Comparison of ENCODE assay signal across 15 cellular contexts in the genomic region with DNA sequence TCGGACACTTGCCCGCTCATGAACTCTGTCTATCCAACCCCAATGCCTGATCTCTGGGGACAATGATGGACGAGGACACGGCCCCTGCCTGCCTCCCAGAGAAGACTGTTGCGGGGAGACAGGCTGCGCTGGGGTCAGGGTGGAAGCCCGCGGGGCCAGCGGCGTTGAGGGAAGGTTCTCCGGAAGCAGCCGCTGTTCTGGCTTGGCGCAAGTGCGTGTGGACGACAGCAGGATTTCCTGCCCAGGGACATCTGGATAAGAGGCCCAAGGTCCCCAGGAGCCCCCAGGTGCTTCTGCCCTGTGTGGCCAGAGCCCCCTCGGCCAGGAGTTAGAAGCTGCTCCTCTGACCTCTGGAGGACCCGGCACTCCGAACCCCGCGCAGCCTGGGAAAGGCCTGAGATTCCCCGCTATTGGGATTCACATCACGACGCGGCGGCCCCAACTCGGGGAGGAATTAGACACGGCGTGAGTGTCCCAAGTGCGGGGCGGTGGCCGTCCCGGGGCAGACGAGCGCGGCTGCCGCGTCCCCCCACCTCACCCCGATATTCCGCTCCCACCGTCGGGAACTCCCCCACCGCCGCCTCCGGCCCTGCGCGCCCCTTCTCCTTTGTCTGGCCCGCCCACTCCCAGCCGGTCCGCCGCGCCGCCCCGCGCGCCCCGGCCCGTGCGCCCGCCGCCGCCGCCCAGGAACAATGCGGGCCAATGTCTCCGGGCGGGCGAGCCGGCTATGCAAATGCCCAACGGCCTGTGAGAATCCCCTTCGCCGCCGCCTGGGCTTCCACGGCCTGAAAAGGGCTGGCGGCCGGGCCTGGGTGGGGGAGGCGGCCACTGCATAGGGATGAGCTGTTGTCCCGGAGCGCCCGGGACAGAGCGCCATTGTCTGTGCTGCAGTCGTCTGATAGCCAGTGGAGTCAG. TPM values are rescaled to one million over a fixed set of nuclear protein-coding genes. Genes with fewer than 3 reads are reported as not detected.
DNase-seq lines count a peak whose midpoint lies in the region; ATAC-seq, FAIRE-seq and TF ChIP-seq lines count a peak whose summit lies in the region.
"Had no signal": no experiment of that assay in that cellular context is flagged by ENCODE, and none has a peak within 500 bp of the region (broad histone marks: within the 10 kb centered on the region; RNA-seq: fewer than 3 reads in every experiment).

No MANE protein-coding gene starts in this region.

- ATAC-seq in upper lobe of right lung (no peak), GM19324 (IDR thresholded peaks at IDR 0.05; ENCODE audit: low FRiP score, unreplicated experiment) (no peak)

- H3K9ac ChIP-seq in astrocyte (ENCODE audit: low read length), result no peak overlapping the region
- H3K9ac ChIP-seq: KMS-11 had no signal

- intact Hi-C loops in posterior cingulate gyrus (cut with DNase I) (loop anchor here (1.0 to 2.0 kb wide), 2 partner anchors 25 to 221 kb away; no protein-coding TSS in a partner anchor), upper lobe of right lung (cut with DNase I) (loop anchor here (2.0 kb wide), 1 partner anchor 57 kb away; no protein-coding TSS in a partner anchor)

- H4K20me1 ChIP-seq in astrocyte (ENCODE audit: insufficient read depth, low read length), result no peaks in the 10 kb centered on the region

- TF ChIP-seq CTCF in GM13976 (IDR thresholded peaks at IDR 0.05; ENCODE audit: borderline replicate concordance, control extremely low read depth, extremely low read depth, insufficient read depth, missing control alignments) (no peak), astrocyte (IDR thresholded peaks at IDR 0.05; ENCODE audit: insufficient read depth, low read depth, low read length) (no peak), upper lobe of right lung (IDR thresholded peaks at IDR 0.05) (no peak)

- H3K27me3 ChIP-seq in astrocyte (ENCODE audit: insufficient read depth, low read length) (peaks cover 26% of the 10 kb centered on the region), upper lobe of right lung (peaks cover 59% of the 10 kb centered on the region)

- H3K9me3 ChIP-seq in astrocyte (ENCODE audit: insufficient read depth, low read depth, low read length) (no peaks in the 10 kb centered on the region), upper lobe of right lung (no peaks in the 10 kb centered on the region)

- no peak for FAIRE-seq in astrocyte (lab: Jason Lieb, UNC)

- peaks cover 55% of the 10 kb centered on the region for H3K27me3 Mint-ChIP-seq in astrocyte (ENCODE audit: low read depth, unreplicated experiment)

- in situ Hi-C loops in GM13976 (cut with MboI; ENCODE audit: low sequenced_read_pairs, unreplicated experiment), result loop anchor here (5.0 to 10.0 kb wide), 2 partner anchors 54 to 217 kb away; partner anchors contain the start of gene GPATCH4

- H3K4me3 ChIP-seq in astrocyte (ENCODE audit: insufficient read depth, low read depth, low read length) (peak overlapping the region; percentile 33), iPS-11a (ENCODE audit: low read depth, low read length) (peak overlapping the region; percentile 24), upper lobe of right lung (no peak overlapping the region)
- H3K4me3 ChIP-seq: SK-N-MC had no signal

- no peaks in the 10 kb centered on the region for H3K36me3 Mint-ChIP-seq in astrocyte (ENCODE audit: low read depth, unreplicated experiment)
- H3K36me3 Mint-ChIP-seq: activated naive CD8-positive, alpha-beta T cell; CD4-positive, CD25-positive, alpha-beta regulatory T cell had no signal

- no peaks in the 10 kb centered on the region for H3K79me2 ChIP-seq in astrocyte (ENCODE audit: insufficient read depth, low read length)

- no peak overlapping the region for H3K27ac ChIP-seq in astrocyte (ENCODE audit: low read depth, low read length)
- H3K27ac ChIP-seq in upper lobe of right lung, result no peak overlapping the region
- H3K27ac ChIP-seq: KMS-11, SK-N-MC had no signal

- peak overlapping the region; percentile 34 for H2AFZ ChIP-seq in astrocyte (ENCODE audit: low read depth, low read length)

- H3K4me1 Mint-ChIP-seq in astrocyte (ENCODE audit: low read depth, unreplicated experiment), result no peaks in the 10 kb centered on the region

- peaks cover 3% of the 10 kb centered on the region for H3K4me1 ChIP-seq in astrocyte (ENCODE audit: insufficient read depth, low read length)
- H3K4me1 ChIP-seq in upper lobe of right lung, result peaks cover 2% of the 10 kb centered on the region

- H3K4me2 ChIP-seq in astrocyte (ENCODE audit: low read length), result peak overlapping the region; percentile 64
- H3K4me2 ChIP-seq: KMS-11 had no signal

- no peak overlapping the region for H3K27ac Mint-ChIP-seq in astrocyte (ENCODE audit: unreplicated experiment)
- H3K27ac Mint-ChIP-seq: activated naive CD8-positive, alpha-beta T cell; CD4-positive, CD25-positive, alpha-beta regulatory T cell had no signal

- DNase-seq in GM13976 (ENCODE audit: low spot score) (peak; percentile 64), astrocyte (ENCODE audit: low read depth) (no peak), posterior cingulate gyrus (peak; percentile 83 to 99 (median 90)), upper lobe of right lung (no peak), DMS 273 (lab: John Stamatoyannopoulos, UW; ENCODE audit: unreplicated experiment) (no peak), DMS153 treated with DMSO at 0.1 percent for 48 hours (lab: John Stamatoyannopoulos, UW; ENCODE audit: unreplicated experiment) (no peak)
- DNase-seq: activated CD4-positive, alpha-beta T cell treated with anti-CD3 and anti-CD28 coated beads, Interleukin-2, amount 50 U/mL, for 4 hours; CD4-positive, CD25-positive, alpha-beta regulatory T cell; erythroblast had no signal

- no peaks in the 10 kb centered on the region for H3K9me3 Mint-ChIP-seq in astrocyte (ENCODE audit: unreplicated experiment)
- H3K9me3 Mint-ChIP-seq: CD4-positive, CD25-positive, alpha-beta regulatory T cell had no signal

- no peaks in the 10 kb centered on the region for H3K36me3 ChIP-seq in astrocyte (ENCODE audit: insufficient read depth, low read length)
- no peaks in the 10 kb centered on the region for H3K36me3 ChIP-seq in upper lobe of right lung

- H3K4me3 Mint-ChIP-seq in astrocyte (ENCODE audit: unreplicated experiment), result no peak overlapping the region
- H3K4me3 Mint-ChIP-seq: activated naive CD8-positive, alpha-beta T cell; CD4-positive, CD25-positive, alpha-beta regulatory T cell had no signal

RNA-seq across cellular contexts. Expression of gene RHBG, which starts 19.1 kb away (rescaled TPM):
- total RNA-seq in astrocyte (not detected in 2 replicates), upper lobe of right lung (not detected)
- total RNA-seq: CD4-positive, CD25-positive, alpha-beta regulatory T cell; lung microvascular endothelial cell had no signal

RNA-seq across cellular contexts. Expression of gene TSACC, which starts 49.8 kb away (rescaled TPM):
- 1.0 and 1.2 TPM in 2 replicates for total RNA-seq in astrocyte
- total RNA-seq in upper lobe of right lung, result not detected
- total RNA-seq: CD4-positive, CD25-positive, alpha-beta regulatory T cell; lung microvascular endothelial cell had no signal

RNA-seq across cellular contexts. Expression of gene CCT3, which starts 50.1 kb away (rescaled TPM):
- 343 and 360 TPM in 2 replicates for total RNA-seq in astrocyte
- total RNA-seq in upper lobe of right lung, result 120 TPM

Comparison
In these comparisons a context has a peak if more than half of its experiments do, and no peak if none do; other contexts are left out.
1. DNase-seq: peak in GM13976 (single experiment) and posterior cingulate gyrus (10 of 10); none in astrocyte (single experiment), upper lobe of right lung (single experiment), DMS 273 (single experiment) and DMS153 treated with DMSO at 0.1 percent for 48 hours (single experiment).